Comparison of ENCODE assay signal across 24 cellular contexts in the genomic region with DNA sequence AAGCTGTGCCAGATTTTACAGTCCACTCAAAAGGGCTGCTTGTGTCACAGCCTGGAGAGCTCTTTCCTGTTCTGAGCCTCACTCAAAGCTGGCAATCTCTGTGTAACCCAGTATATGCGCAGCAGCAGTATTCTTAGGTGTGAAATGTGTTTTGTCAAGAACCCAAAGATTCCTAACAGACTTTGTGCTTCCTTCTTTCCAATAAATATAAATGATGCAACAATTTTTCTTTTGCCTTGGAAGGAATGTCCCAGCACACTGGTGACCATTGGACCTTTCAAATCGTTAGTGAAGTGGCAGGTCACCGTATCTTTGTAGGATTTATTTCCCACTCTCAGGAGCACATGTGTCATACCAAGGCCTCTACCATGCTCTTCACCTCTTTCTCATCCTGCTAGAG. TPM values are rescaled to one million over a fixed set of nuclear protein-coding genes. Genes with fewer than 3 reads are reported as not detected.
DNase-seq lines count a peak whose midpoint lies in the region; ATAC-seq and TF ChIP-seq lines count a peak whose summit lies in the region.
"Had no signal": no experiment of that assay in that cellular context is flagged by ENCODE, and none has a peak within 500 bp of the region (broad histone marks: within the 10 kb centered on the region; RNA-seq: fewer than 3 reads in every experiment).

No MANE protein-coding gene starts in this region.

- ATAC-seq in HG03097 (IDR thresholded peaks at IDR 0.05; ENCODE audit: low FRiP score, unreplicated experiment) = no peak
- no peak for ATAC-seq in sciatic nerve
- ATAC-seq: A549, GM12878 had no signal

- H3K36me3 Mint-ChIP-seq in activated naive CD8-positive, alpha-beta T cell = no peaks in the 10 kb centered on the region
- peaks cover 11% of the 10 kb centered on the region for H3K36me3 Mint-ChIP-seq in activated naive CD8-positive, alpha-beta T cell treated with anti-CD3 and anti-CD28 coated beads for 36 hours
- H3K36me3 Mint-ChIP-seq: CD14-positive monocyte; CD4-positive, CD25-positive, alpha-beta regulatory T cell had no signal

- intact Hi-C loops in sciatic nerve (cut with DNase I) = no loop called here

- peaks cover 4% of the 10 kb centered on the region for H3K9me3 Mint-ChIP-seq in activated naive CD8-positive, alpha-beta T cell (ENCODE audit: low read depth)
- peaks cover 5% of the 10 kb centered on the region for H3K9me3 Mint-ChIP-seq in activated naive CD8-positive, alpha-beta T cell treated with anti-CD3 and anti-CD28 coated beads for 36 hours
- H3K9me3 Mint-ChIP-seq: CD4-positive, alpha-beta memory T cell had no signal

- H3K4me3 Mint-ChIP-seq in activated naive CD8-positive, alpha-beta T cell = no peak overlapping the region
- H3K4me3 Mint-ChIP-seq in activated naive CD8-positive, alpha-beta T cell treated with anti-CD3 and anti-CD28 coated beads for 36 hours = no peak overlapping the region
- H3K4me3 Mint-ChIP-seq: B cell; CD14-positive monocyte; CD4-positive, alpha-beta memory T cell had no signal

- no peak for DNase-seq in activated naive CD8-positive, alpha-beta T cell treated with anti-CD3 and anti-CD28 coated beads for 36 hours
- DNase-seq in sciatic nerve (ENCODE audit: low spot score) = no peak
- DNase-seq: AML-193; CD4-positive, alpha-beta memory T cell; CD4-positive, CD25-positive, alpha-beta regulatory T cell; CD8-positive, alpha-beta memory T cell; COR-L47; DMS 273 treated with DMSO at 0.1 percent for 48 hours; DMS153; DMS53; DMS79; DND-41; EL; GDM1 had no signal

- peak overlapping the region; percentile 96; the same call in 1 of the 2 replicates for H3K27ac ChIP-seq in C4-2B
- H3K27ac ChIP-seq in VCaP = peak overlapping the region; percentile 97; the same call in 1 of the 2 replicates
- H3K27ac ChIP-seq: 22Rv1; A549; BLaER1 treated with 17β-estradiol and CSF1 and Interleukin-3, amounts not matched to agents 10 nM and 100 nM had no signal

- H3K4me1 Mint-ChIP-seq in activated naive CD8-positive, alpha-beta T cell (ENCODE audit: low read depth) = peaks cover 63% of the 10 kb centered on the region
- H3K4me1 Mint-ChIP-seq in activated naive CD8-positive, alpha-beta T cell treated with anti-CD3 and anti-CD28 coated beads for 36 hours = peaks cover 53% of the 10 kb centered on the region

- TF ChIP-seq CTCF in C4-2B (conservative IDR thresholded peaks at IDR 0.05) (no peak), VCaP (conservative IDR thresholded peaks at IDR 0.05) (no peak)

- no peaks in the 10 kb centered on the region for H3K27me3 Mint-ChIP-seq in activated naive CD8-positive, alpha-beta T cell
- H3K27me3 Mint-ChIP-seq in activated naive CD8-positive, alpha-beta T cell treated with anti-CD3 and anti-CD28 coated beads for 36 hours = no peaks in the 10 kb centered on the region
- H3K27me3 Mint-ChIP-seq: B cell had no signal

- peak overlapping the region; percentile 46 for H3K27ac Mint-ChIP-seq in activated naive CD8-positive, alpha-beta T cell
- no peak overlapping the region for H3K27ac Mint-ChIP-seq in activated naive CD8-positive, alpha-beta T cell treated with anti-CD3 and anti-CD28 coated beads for 36 hours
- H3K27ac Mint-ChIP-seq: B cell, CD14-positive monocyte had no signal

RNA-seq across cellular contexts. Expression of a gene that starts 5.6 kb away (rescaled TPM):
- 100 to 1,000 TPM; 117 to 118 TPM for total RNA-seq in activated naive CD8-positive, alpha-beta T cell treated with anti-CD3 and anti-CD28 coated beads for 36 hours
- 38.2 TPM for total RNA-seq in sciatic nerve
